8 cellular contexts compared by ENCODE assay signal in the genomic region with DNA sequence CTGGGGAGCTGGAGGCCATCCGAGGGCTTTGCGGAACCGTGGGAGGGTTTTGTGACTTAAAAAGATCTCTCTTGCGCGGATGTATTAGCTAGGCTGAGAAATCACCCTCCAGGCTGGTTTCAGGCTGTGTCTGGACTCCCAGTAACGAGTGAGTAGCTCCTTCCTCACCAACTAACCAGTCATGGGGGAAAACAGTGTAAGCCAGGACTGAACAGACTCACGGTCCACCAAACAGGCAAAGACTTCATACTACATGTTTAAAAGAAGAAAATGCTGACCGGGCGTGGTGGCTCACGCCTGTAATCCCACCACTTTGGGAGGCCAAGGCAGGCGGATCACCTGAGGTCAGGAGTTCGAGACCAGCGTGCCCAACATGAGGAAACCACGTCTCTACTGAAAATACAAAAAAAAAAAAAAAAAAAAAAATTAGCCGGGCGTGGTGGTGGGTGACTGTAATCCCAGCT. TPM values are rescaled to one million over a fixed set of nuclear protein-coding genes. Genes with fewer than 3 reads are reported as not detected.
DNase-seq lines count a peak whose midpoint lies in the region; ATAC-seq and TF ChIP-seq lines count a peak whose summit lies in the region.

No MANE protein-coding gene starts in this region.

- peak overlapping the region; percentile 99 for H3K4me3 Mint-ChIP-seq in activated T-cell treated with anti-CD3 and anti-CD28 coated beads, Interleukin-2, amount 50 U/mL, for 24 hours

- in situ Hi-C loops in astrocyte of the cerebellum (cut with HindIII; ENCODE audit: low sequenced_read_pairs), result no loop called here

- H3K4me1 Mint-ChIP-seq in activated T-cell treated with anti-CD3 and anti-CD28 coated beads, Interleukin-2, amount 50 U/mL, for 24 hours (ENCODE audit: low read depth), result peaks cover 41% of the 10 kb centered on the region

- ATAC-seq in left lung, result no peak

- WGBS in thyroid gland, 2 donors, result 44 to 68% methylated on average over 11 to 16 of the region's 16 CpGs

- no peaks in the 10 kb centered on the region for H3K9me3 ChIP-seq in left lung
- H3K9me3 ChIP-seq in thyroid gland, result no peaks in the 10 kb centered on the region

- intact Hi-C loops in left lung (cut with DNase I), result no loop called here
- intact Hi-C loops in thyroid gland (cut with DNase I), result no loop called here

- H3K9me3 Mint-ChIP-seq in activated T-cell treated with anti-CD3 and anti-CD28 coated beads, Interleukin-2, amount 50 U/mL, for 24 hours, result no peaks in the 10 kb centered on the region

- TF ChIP-seq CTCF in astrocyte of the cerebellum (IDR thresholded peaks at IDR 0.05; ENCODE audit: low read depth, low read length, missing control alignments), result no peak
- TF ChIP-seq CTCF in left lung (IDR thresholded peaks at IDR 0.05), result no peak
- no peak for TF ChIP-seq CTCF in thyroid gland (IDR thresholded peaks at IDR 0.05)

- peaks cover 14 to 34% of the 10 kb centered on the region in 2 donors for H3K4me1 ChIP-seq in left lung
- H3K4me1 ChIP-seq in thyroid gland, result peaks cover 12 to 22% of the 10 kb centered on the region in 2 donors

- H3K4me3 ChIP-seq in astrocyte of the cerebellum (ENCODE audit: low read depth, low read length) (peak overlapping the region; percentile 98), left lung (peak overlapping the region; percentile 87 to 92), thyroid gland (replicated peaks in 1 of 3) (peak overlapping the region; percentile 49 to 86 (median 80))

- H3K27me3 ChIP-seq in left lung (no peaks in the 10 kb centered on the region), thyroid gland (no peaks in the 10 kb centered on the region)

- H3K27me3 Mint-ChIP-seq in activated T-cell treated with anti-CD3 and anti-CD28 coated beads, Interleukin-2, amount 50 U/mL, for 24 hours, result no peaks in the 10 kb centered on the region

- H3K27ac ChIP-seq in left lung (peak overlapping the region; percentile 99), thyroid gland (peak overlapping the region; percentile 89 to 98 (median 91))

- H3K27ac Mint-ChIP-seq in activated T-cell treated with anti-CD3 and anti-CD28 coated beads, Interleukin-2, amount 50 U/mL, for 24 hours, result peak overlapping the region; percentile 99

- TF ChIP-seq POLR2A in thyroid gland (IDR thresholded peaks at IDR 0.05), result no peak

- H3K36me3 ChIP-seq in left lung, result peaks cover 0 to 25% of the 10 kb centered on the region in 2 donors
- H3K36me3 ChIP-seq in thyroid gland, result peaks cover 1 to 5% of the 10 kb centered on the region in 2 donors

- peaks cover 58% of the 10 kb centered on the region for H3K36me3 Mint-ChIP-seq in activated T-cell treated with anti-CD3 and anti-CD28 coated beads, Interleukin-2, amount 50 U/mL, for 24 hours (ENCODE audit: low read depth)

- no peak for DNase-seq in activated T-cell treated with anti-CD3 and anti-CD28 coated beads, Interleukin-2, amount 50 U/mL, for 24 hours
- DNase-seq in activated T-cell treated with anti-CD3 and anti-CD28 coated beads, Interleukin-2, amount 50 U/mL, for 1 hour, result no peak
- DNase-seq in astrocyte of the cerebellum (ENCODE audit: low read depth) (no peak), left lung (no peak), thyroid gland (no peak), amygdala (lab: John Stamatoyannopoulos, UW) (no peak), retina (no peak), anterior cingulate cortex (lab: John Stamatoyannopoulos, UW) (no peak)

RNA-seq across cellular contexts. Expression of a gene that starts 0.8 kb away (rescaled TPM):
- total RNA-seq in left lung, result 10 to 100 TPM; 37.1 to 49.5 TPM
- total RNA-seq in thyroid gland, result 10 to 100 TPM; 19.7 to 35.4 (median 25.4) TPM
